In the genomic region with DNA sequence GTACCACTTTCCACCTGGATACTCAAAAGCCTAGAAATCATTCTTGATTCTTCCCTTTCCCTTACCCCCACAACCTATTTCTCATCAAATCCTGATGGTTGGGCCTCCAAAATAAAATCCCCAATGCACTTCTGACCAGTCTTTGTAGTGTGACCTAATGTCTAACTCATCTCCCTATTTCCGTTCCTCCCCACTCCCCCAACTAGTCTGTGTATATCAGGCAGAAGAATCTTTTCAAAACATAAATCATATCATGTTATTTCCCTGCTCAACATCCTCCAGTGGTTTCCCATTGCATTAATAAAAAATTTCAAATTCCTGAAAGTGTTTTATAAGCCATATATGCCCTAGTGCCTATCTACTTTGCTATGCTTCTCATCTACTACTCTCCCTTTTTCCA, we compare ENCODE assay signal across 28 cellular contexts.
"Had no signal": no experiment of that assay in that cellular context is flagged by ENCODE, and none has a peak within 500 bp of the region (broad histone marks: within the 10 kb centered on the region; RNA-seq: fewer than 3 reads in every experiment).

No MANE protein-coding gene starts in this region.

- ATAC-seq: activated CD8-positive, alpha-beta memory T cell treated with anti-CD3 and anti-CD28 coated beads, Interleukin-2, amount 10 ng/mL, durations not matched to agents 7 days and 5 days; body of pancreas; PC-3 had no signal

- DNase-seq: activated CD4-positive, alpha-beta memory T cell treated with anti-CD3 and anti-CD28 coated beads, Interleukin-2, amount 10 ng/mL, durations not matched to agents 7 days and 5 days; activated CD4-positive, alpha-beta T cell treated with anti-CD3 and anti-CD28 coated beads for 1 hour; activated CD4-positive, alpha-beta T cell treated with anti-CD3 and anti-CD28 coated beads for 48 hours; activated CD4-positive, CD25-positive, alpha-beta regulatory T cell; activated CD8-positive, alpha-beta memory T cell treated with anti-CD3 and anti-CD28 coated beads for 24 hours; activated CD8-positive, alpha-beta memory T cell treated with anti-CD3 and anti-CD28 coated beads, Interleukin-2, amount 10 ng/mL, durations not matched to agents 7 days and 5 days; activated CD8-positive, alpha-beta memory T cell treated with anti-CD3 and anti-CD28 coated beads, Interleukin-2, amount 50 U/mL, for 48 hours; activated effector memory CD4-positive, alpha-beta T cell treated with Interleukin-2 at 50 U/mL for 16 hours; activated naive CD8-positive, alpha-beta T cell treated with anti-CD3 and anti-CD28 coated beads, Interleukin-2, amount 10 ng/mL, durations not matched to agents 7 days and 5 days; activated T-cell treated with anti-CD3 and anti-CD28 coated beads, Interleukin-2, amount 50 U/mL, for 48 hours; body of pancreas; Karpas-422; NCI-H1105; NCI-H1417 treated with DMSO at 0.1 percent for 48 hours; NCI-H187 treated with DMSO at 0.1 percent for 48 hours; NCI-H2081; NCI-H345; NCI-H524 treated with DMSO at 0.1 percent for 48 hours; NK-92 treated with Interleukin-12 subunit alpha and Interleukin-12 subunit beta, amount 100 ng/mL, for 24 hours; PC-3; Peyer's patch; RPMI8226; SHP77 treated with DMSO at 0.1 percent for 48 hours; SW 1271; T-helper 1 cell; T-helper 2 cell; T-helper 9 cell; WERI-Rb-1 had no signal
